ENCODE assay signal across 19 cellular contexts in genomic region chr5:17594255-17594654, GRCh38. TPM values are rescaled to one million over a fixed set of nuclear protein-coding genes. Genes with fewer than 3 reads are reported as not detected.
"Had no signal": no experiment of that assay in that cellular context is flagged by ENCODE, and none has a peak within 500 bp of the region (broad histone marks: within the 10 kb centered on the region; RNA-seq: fewer than 3 reads in every experiment).

Gene TAF11L9 (minus strand): TSS chr5:17594394.

RNA-seq across cellular contexts. Expression of gene TAF11L9, which starts in this region (rescaled TPM):
- total RNA-seq: naive thymus-derived CD4-positive, alpha-beta T cell; natural killer cell; omental fat pad; ovary; prostate gland; pulmonary artery endothelial cell; right atrium auricular region; sciatic nerve; smooth muscle cell; spleen; stomach; subcutaneous adipose tissue; temporal lobe; thoracic aorta; thyroid gland; tibial nerve; upper lobe of right lung; urinary bladder; uterus had no signal
